1 cellular context compared by ENCODE assay signal in the genomic region with DNA sequence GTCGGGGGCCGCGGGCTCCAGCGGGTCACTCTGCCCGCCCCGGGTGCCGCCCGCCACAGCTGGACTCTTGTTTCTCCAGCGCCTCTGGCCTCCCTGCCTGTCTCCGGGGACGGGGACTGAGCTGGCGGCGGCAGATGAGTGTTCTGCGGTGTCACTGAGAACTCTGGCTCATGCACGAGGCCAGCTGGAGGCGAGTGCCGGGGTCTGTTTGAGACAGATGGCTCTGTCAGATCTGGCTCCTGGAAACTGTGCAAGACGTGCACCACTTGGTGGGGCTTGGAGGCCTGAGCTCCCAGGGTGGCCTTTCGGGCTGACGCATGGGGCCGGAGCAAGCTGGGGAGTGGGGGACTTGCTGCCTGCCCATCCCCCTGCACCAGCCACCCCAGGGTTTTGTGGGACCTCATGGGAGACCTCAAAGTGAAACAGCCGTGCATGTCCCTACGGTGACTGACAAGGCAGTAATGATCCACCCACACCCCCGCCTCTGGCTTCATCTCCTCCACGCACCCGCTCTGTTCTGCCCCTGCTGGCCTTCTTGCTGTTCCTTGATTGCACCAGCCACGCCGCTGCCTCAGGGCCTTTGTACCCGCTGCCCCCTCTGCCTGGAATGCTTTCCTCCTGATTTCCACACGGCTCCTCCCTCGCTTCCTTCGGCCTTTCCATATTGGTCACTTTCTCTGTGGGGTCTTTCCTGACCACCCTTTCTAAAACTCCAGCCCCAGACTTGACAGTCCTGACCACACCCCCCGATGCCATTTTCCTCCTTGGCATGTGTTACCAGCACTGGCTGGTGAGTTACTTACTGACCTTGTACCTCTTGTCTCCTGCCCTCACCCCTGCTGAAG.
TF ChIP-seq lines count a peak whose summit lies in the region.

No MANE protein-coding gene starts in this region.

TF ChIP-seq in K562, 482 proteins besides CTCF, POLR2A, EP300 and RAD21 (continued from another document and continues in another):
- TF ChIP-seq, protein P1, sequence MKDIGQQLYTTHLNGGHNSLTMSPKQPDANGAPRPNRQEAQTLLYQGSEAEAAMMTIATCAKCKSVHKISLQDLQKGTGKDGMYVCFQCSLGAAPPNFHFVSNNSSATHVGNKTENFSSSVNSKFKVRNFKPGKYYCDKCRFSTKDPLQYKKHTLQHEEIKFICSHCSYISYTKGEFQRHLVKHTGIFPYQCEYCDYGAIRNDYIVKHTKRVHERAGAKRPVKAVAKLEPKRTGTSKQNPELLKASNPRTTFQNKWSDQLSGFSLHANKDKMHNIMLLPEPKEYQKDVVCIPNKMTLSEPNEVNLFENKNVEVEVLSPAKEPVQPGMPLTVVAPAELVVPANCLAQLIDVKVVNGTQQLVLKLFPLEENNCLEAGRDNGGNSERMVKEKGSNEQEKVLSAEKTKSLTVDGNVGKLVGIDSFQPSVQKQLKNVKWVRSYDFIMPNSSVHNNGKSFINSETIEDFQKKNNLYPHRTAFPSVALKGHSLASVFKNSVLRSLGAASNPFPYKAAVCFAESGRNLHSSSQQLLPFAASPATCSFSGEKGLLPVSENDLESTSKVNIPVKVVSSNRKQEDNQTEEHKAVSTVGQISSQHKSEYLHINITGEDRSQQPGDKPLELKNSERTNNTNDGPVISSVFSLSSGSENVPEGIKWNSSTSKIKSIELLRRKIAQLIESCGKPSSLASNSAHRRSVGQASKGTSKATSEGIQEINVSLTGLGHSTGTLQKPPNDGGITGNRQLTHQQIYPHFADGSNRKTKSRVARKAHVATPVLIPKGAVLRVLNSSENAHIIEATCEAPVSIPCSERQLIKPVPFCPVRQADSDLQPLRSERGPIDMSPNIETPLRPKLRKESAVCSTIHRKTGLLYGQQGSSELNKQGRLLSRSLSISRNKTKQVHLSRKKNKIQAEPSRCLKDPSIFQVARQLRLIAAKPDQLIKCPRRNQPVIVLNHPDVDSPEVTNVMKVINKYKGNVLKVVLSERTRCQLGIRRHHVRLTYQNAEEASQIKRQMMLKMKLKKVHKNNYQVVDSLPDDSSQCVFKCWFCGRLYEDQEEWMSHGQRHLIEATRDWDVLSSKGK (CRISPR knock-in tag; IDR thresholded peaks at IDR 0.05): no peak
- TF ChIP-seq, protein P2, sequence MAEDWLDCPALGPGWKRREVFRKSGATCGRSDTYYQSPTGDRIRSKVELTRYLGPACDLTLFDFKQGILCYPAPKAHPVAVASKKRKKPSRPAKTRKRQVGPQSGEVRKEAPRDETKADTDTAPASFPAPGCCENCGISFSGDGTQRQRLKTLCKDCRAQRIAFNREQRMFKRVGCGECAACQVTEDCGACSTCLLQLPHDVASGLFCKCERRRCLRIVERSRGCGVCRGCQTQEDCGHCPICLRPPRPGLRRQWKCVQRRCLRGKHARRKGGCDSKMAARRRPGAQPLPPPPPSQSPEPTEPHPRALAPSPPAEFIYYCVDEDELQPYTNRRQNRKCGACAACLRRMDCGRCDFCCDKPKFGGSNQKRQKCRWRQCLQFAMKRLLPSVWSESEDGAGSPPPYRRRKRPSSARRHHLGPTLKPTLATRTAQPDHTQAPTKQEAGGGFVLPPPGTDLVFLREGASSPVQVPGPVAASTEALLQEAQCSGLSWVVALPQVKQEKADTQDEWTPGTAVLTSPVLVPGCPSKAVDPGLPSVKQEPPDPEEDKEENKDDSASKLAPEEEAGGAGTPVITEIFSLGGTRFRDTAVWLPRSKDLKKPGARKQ (CRISPR knock-in tag; IDR thresholded peaks at IDR 0.05): no peak
- TF ChIP-seq TAF9B (IDR thresholded peaks at IDR 0.05; ENCODE audit: partially characterized antibody) (no peak), FUS (optimal IDR thresholded peaks at IDR 0.05; ENCODE audit: low read depth, low read length) (no peak), RBM17 (IDR thresholded peaks at IDR 0.05; ENCODE audit: borderline replicate concordance, low read depth, low read length) (no peak), ZNF143 (CRISPR knock-in tag; IDR thresholded peaks at IDR 0.05) (no peak), NFATC3 (IDR thresholded peaks at IDR 0.05) (no peak), SMAD1 (IDR thresholded peaks at IDR 0.05; ENCODE audit: low read depth, low read length, partially characterized antibody) (no peak), ZNF431 (CRISPR knock-in tag; IDR thresholded peaks at IDR 0.05) (no peak), TARDBP (IDR thresholded peaks at IDR 0.05) (no peak)
- TF ChIP-seq, protein P3, sequence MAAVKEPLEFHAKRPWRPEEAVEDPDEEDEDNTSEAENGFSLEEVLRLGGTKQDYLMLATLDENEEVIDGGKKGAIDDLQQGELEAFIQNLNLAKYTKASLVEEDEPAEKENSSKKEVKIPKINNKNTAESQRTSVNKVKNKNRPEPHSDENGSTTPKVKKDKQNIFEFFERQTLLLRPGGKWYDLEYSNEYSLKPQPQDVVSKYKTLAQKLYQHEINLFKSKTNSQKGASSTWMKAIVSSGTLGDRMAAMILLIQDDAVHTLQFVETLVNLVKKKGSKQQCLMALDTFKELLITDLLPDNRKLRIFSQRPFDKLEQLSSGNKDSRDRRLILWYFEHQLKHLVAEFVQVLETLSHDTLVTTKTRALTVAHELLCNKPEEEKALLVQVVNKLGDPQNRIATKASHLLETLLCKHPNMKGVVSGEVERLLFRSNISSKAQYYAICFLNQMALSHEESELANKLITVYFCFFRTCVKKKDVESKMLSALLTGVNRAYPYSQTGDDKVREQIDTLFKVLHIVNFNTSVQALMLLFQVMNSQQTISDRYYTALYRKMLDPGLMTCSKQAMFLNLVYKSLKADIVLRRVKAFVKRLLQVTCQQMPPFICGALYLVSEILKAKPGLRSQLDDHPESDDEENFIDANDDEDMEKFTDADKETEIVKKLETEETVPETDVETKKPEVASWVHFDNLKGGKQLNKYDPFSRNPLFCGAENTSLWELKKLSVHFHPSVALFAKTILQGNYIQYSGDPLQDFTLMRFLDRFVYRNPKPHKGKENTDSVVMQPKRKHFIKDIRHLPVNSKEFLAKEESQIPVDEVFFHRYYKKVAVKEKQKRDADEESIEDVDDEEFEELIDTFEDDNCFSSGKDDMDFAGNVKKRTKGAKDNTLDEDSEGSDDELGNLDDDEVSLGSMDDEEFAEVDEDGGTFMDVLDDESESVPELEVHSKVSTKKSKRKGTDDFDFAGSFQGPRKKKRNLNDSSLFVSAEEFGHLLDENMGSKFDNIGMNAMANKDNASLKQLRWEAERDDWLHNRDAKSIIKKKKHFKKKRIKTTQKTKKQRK (IDR thresholded peaks at IDR 0.05; ENCODE audit: borderline replicate concordance, low read depth, low read length): no peak
- TF ChIP-seq, protein P4, sequence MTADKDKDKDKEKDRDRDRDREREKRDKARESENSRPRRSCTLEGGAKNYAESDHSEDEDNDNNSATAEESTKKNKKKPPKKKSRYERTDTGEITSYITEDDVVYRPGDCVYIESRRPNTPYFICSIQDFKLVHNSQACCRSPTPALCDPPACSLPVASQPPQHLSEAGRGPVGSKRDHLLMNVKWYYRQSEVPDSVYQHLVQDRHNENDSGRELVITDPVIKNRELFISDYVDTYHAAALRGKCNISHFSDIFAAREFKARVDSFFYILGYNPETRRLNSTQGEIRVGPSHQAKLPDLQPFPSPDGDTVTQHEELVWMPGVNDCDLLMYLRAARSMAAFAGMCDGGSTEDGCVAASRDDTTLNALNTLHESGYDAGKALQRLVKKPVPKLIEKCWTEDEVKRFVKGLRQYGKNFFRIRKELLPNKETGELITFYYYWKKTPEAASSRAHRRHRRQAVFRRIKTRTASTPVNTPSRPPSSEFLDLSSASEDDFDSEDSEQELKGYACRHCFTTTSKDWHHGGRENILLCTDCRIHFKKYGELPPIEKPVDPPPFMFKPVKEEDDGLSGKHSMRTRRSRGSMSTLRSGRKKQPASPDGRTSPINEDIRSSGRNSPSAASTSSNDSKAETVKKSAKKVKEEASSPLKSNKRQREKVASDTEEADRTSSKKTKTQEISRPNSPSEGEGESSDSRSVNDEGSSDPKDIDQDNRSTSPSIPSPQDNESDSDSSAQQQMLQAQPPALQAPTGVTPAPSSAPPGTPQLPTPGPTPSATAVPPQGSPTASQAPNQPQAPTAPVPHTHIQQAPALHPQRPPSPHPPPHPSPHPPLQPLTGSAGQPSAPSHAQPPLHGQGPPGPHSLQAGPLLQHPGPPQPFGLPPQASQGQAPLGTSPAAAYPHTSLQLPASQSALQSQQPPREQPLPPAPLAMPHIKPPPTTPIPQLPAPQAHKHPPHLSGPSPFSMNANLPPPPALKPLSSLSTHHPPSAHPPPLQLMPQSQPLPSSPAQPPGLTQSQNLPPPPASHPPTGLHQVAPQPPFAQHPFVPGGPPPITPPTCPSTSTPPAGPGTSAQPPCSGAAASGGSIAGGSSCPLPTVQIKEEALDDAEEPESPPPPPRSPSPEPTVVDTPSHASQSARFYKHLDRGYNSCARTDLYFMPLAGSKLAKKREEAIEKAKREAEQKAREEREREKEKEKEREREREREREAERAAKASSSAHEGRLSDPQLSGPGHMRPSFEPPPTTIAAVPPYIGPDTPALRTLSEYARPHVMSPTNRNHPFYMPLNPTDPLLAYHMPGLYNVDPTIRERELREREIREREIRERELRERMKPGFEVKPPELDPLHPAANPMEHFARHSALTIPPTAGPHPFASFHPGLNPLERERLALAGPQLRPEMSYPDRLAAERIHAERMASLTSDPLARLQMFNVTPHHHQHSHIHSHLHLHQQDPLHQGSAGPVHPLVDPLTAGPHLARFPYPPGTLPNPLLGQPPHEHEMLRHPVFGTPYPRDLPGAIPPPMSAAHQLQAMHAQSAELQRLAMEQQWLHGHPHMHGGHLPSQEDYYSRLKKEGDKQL (CRISPR knock-in tag; IDR thresholded peaks at IDR 0.05; ENCODE audit: borderline replicate concordance): no peak
- TF ChIP-seq, protein P5, sequence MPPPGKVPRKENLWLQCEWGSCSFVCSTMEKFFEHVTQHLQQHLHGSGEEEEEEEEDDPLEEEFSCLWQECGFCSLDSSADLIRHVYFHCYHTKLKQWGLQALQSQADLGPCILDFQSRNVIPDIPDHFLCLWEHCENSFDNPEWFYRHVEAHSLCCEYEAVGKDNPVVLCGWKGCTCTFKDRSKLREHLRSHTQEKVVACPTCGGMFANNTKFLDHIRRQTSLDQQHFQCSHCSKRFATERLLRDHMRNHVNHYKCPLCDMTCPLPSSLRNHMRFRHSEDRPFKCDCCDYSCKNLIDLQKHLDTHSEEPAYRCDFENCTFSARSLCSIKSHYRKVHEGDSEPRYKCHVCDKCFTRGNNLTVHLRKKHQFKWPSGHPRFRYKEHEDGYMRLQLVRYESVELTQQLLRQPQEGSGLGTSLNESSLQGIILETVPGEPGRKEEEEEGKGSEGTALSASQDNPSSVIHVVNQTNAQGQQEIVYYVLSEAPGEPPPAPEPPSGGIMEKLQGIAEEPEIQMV (tag; conservative IDR thresholded peaks at IDR 0.05; ENCODE audit: low read depth): no peak
- TF ChIP-seq, protein P6, sequence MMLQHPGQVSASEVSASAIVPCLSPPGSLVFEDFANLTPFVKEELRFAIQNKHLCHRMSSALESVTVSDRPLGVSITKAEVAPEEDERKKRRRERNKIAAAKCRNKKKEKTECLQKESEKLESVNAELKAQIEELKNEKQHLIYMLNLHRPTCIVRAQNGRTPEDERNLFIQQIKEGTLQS (IDR thresholded peaks at IDR 0.05): no peak
- TF ChIP-seq, protein P6 (CRISPR knock-in tag; conservative IDR thresholded peaks at IDR 0.05): no peak
- TF ChIP-seq, protein P7, sequence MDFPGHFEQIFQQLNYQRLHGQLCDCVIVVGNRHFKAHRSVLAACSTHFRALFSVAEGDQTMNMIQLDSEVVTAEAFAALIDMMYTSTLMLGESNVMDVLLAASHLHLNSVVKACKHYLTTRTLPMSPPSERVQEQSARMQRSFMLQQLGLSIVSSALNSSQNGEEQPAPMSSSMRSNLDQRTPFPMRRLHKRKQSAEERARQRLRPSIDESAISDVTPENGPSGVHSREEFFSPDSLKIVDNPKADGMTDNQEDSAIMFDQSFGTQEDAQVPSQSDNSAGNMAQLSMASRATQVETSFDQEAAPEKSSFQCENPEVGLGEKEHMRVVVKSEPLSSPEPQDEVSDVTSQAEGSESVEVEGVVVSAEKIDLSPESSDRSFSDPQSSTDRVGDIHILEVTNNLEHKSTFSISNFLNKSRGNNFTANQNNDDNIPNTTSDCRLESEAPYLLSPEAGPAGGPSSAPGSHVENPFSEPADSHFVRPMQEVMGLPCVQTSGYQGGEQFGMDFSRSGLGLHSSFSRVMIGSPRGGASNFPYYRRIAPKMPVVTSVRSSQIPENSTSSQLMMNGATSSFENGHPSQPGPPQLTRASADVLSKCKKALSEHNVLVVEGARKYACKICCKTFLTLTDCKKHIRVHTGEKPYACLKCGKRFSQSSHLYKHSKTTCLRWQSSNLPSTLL (IDR thresholded peaks at IDR 0.05): no peak
- TF ChIP-seq, protein P8, sequence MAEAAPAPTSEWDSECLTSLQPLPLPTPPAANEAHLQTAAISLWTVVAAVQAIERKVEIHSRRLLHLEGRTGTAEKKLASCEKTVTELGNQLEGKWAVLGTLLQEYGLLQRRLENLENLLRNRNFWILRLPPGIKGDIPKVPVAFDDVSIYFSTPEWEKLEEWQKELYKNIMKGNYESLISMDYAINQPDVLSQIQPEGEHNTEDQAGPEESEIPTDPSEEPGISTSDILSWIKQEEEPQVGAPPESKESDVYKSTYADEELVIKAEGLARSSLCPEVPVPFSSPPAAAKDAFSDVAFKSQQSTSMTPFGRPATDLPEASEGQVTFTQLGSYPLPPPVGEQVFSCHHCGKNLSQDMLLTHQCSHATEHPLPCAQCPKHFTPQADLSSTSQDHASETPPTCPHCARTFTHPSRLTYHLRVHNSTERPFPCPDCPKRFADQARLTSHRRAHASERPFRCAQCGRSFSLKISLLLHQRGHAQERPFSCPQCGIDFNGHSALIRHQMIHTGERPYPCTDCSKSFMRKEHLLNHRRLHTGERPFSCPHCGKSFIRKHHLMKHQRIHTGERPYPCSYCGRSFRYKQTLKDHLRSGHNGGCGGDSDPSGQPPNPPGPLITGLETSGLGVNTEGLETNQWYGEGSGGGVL (CRISPR knock-in tag; IDR thresholded peaks at IDR 0.05): no peak
- TF ChIP-seq, protein P9, sequence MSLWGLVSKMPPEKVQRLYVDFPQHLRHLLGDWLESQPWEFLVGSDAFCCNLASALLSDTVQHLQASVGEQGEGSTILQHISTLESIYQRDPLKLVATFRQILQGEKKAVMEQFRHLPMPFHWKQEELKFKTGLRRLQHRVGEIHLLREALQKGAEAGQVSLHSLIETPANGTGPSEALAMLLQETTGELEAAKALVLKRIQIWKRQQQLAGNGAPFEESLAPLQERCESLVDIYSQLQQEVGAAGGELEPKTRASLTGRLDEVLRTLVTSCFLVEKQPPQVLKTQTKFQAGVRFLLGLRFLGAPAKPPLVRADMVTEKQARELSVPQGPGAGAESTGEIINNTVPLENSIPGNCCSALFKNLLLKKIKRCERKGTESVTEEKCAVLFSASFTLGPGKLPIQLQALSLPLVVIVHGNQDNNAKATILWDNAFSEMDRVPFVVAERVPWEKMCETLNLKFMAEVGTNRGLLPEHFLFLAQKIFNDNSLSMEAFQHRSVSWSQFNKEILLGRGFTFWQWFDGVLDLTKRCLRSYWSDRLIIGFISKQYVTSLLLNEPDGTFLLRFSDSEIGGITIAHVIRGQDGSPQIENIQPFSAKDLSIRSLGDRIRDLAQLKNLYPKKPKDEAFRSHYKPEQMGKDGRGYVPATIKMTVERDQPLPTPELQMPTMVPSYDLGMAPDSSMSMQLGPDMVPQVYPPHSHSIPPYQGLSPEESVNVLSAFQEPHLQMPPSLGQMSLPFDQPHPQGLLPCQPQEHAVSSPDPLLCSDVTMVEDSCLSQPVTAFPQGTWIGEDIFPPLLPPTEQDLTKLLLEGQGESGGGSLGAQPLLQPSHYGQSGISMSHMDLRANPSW (CRISPR knock-in tag; IDR thresholded peaks at IDR 0.05): no peak
